In genomic region chr11:4626207-4627105, GRCh38 we compare ENCODE assay signal across 8 cellular contexts. TPM values are rescaled to one million over a fixed set of nuclear protein-coding genes. Genes with fewer than 3 reads are reported as not detected.
A peak's percentile ranks its signal among the peaks of the same experiment; 100 is the strongest.
DNase-seq lines count a peak whose midpoint lies in the region; ATAC-seq and TF ChIP-seq lines count a peak whose summit lies in the region.

No MANE protein-coding gene starts in this region.

- no peak overlapping the region for H3K4me3 Mint-ChIP-seq in T-cell
- no peak overlapping the region for H3K4me3 Mint-ChIP-seq in activated T-cell treated with anti-CD3 and anti-CD28 coated beads, Interleukin-2, amount 50 U/mL, for 4 hours

- no peak for TF ChIP-seq CTCF in HEK293 (tag by site-specific recombination; IDR thresholded peaks at IDR 0.05)
- TF ChIP-seq CTCF in dorsolateral prefrontal cortex (IDR thresholded peaks at IDR 0.05 in 54 of 56, conservative IDR thresholded peaks at IDR 0.05 in 2 of 56; ENCODE audit: low read depth in 1 of 56, partially characterized antibody in 56 of 56), result peak in 55 of 56 donors; percentile 17 to 63 (median 50)
- TF ChIP-seq CTCF in uterus (IDR thresholded peaks at IDR 0.05), result peak; percentile 31 to 46 (median 40)

- DNase-seq in DMS79 (lab: John Stamatoyannopoulos, UW), result peak; percentile 59
- DNase-seq in NCI-H2029 treated with DMSO at 0.1 percent for 48 hours (lab: John Stamatoyannopoulos, UW), result peak; percentile 82
- DNase-seq in T-cell, result peak in 20 of 34 experiments; percentile 5 to 43 (median 16)
- peak in 3 of 10 donors; percentile 31 to 88 (median 70) for DNase-seq in dorsolateral prefrontal cortex
- peak; percentile 22 for DNase-seq in midbrain (lab: John Stamatoyannopoulos, UW)
- DNase-seq in uterus, result peak; percentile 23 to 32
- DNase-seq in activated T-cell treated with anti-CD3 and anti-CD28 coated beads, Interleukin-2, amount 50 U/mL, for 4 hours, result no peak

- H3K36me3 Mint-ChIP-seq in T-cell, result peaks cover 8% of the 10 kb centered on the region
- peaks cover 4% of the 10 kb centered on the region for H3K36me3 Mint-ChIP-seq in activated T-cell treated with anti-CD3 and anti-CD28 coated beads, Interleukin-2, amount 50 U/mL, for 4 hours (ENCODE audit: insufficient read depth)

- H3K9me3 ChIP-seq in HEK293 (ENCODE audit: control insufficient read depth, insufficient read depth, low read depth, low read length) (no peaks in the 10 kb centered on the region), uterus (no peaks in the 10 kb centered on the region)

- H3K27me3 Mint-ChIP-seq in T-cell, result peaks cover 39 to 46% of the 10 kb centered on the region in 2 donors
- H3K27me3 Mint-ChIP-seq in activated T-cell treated with anti-CD3 and anti-CD28 coated beads, Interleukin-2, amount 50 U/mL, for 4 hours (ENCODE audit: low read depth), result peaks cover 42% of the 10 kb centered on the region

- POLR2A ChIA-PET in HEK293 (lab: Yijun Ruan, JAX), result interaction anchor here (1.4 kb wide), 1 partner anchor 19 kb away, joined by 4 read pairs; the partner anchor contains the start of gene TRIM68
- POLR2A ChIA-PET in T-cell (lab: Charles Lee), result no interaction called here

- H3K36me3 ChIP-seq in HEK293 (ENCODE audit: control insufficient read depth in 2 of 2, insufficient read depth in 1 of 2, low read length in 2 of 2) (no peaks in the 10 kb centered on the region), uterus (no peaks in the 10 kb centered on the region)

- ATAC-seq in T-cell (replicated peaks in 1 of 4), result no peak
- ATAC-seq in activated T-cell treated with anti-CD3 and anti-CD28 coated beads, Interleukin-2, amount 50 U/mL, for 4 hours, result no peak

- H3K4me3 ChIP-seq in HEK293 (ENCODE audit: low read depth, low read length) (no peak overlapping the region), dorsolateral prefrontal cortex (no peak overlapping the region), uterus (no peak overlapping the region)

- no peak overlapping the region for H3K27ac Mint-ChIP-seq in T-cell

- peaks cover 0 to 12% (median 0%) of the 10 kb centered on the region in 45 donors for H3K27me3 ChIP-seq in dorsolateral prefrontal cortex
- H3K27me3 ChIP-seq in uterus, result no peaks in the 10 kb centered on the region

- peaks cover 8 to 17% (median 14%) of the 10 kb centered on the region in 3 donors for H3K9me3 Mint-ChIP-seq in T-cell
- peaks cover 15% of the 10 kb centered on the region for H3K9me3 Mint-ChIP-seq in activated T-cell treated with anti-CD3 and anti-CD28 coated beads, Interleukin-2, amount 50 U/mL, for 4 hours

- H3K27ac ChIP-seq in HEK293 (ENCODE audit: extremely low read depth, low read depth, low read length), result no peak overlapping the region
- peak overlapping the region in 1 of 59 donors; percentile 12 for H3K27ac ChIP-seq in dorsolateral prefrontal cortex
- no peak overlapping the region for H3K27ac ChIP-seq in uterus

- TF ChIP-seq POLR2A in uterus (IDR thresholded peaks at IDR 0.05), result no peak

- H3K4me1 Mint-ChIP-seq in T-cell, result no peaks in the 10 kb centered on the region
- H3K4me1 Mint-ChIP-seq in activated T-cell treated with anti-CD3 and anti-CD28 coated beads, Interleukin-2, amount 50 U/mL, for 4 hours (ENCODE audit: low read depth), result no peaks in the 10 kb centered on the region

- CTCF ChIA-PET in HEK293 (lab: Yijun Ruan, JAX) (interaction anchor here (0.5 to 4.8 kb wide), 32 partner anchors 9 to 1723 kb away, joined by 3 to 42 read pairs (median 3); partner anchors contain the start of genes OR51D1, OR51F2, TRIM21 and TRIM68), T-cell (lab: Charles Lee) (interaction anchor here (0.7 to 2.7 kb wide), 2 partner anchors 10 to 1496 kb away, joined by 3 to 13 read pairs; partner anchors contain the start of gene OR51D1 (in 1 of the 2))

- H3K4me1 ChIP-seq in HEK293 (ENCODE audit: control insufficient read depth, insufficient read depth, low read length) (no peaks in the 10 kb centered on the region), uterus (no peaks in the 10 kb centered on the region)

- intact Hi-C loops in dorsolateral prefrontal cortex (cut with DNase I), result no loop called here
- intact Hi-C loops in uterus (cut with DNase I; ENCODE audit: low total_unique reads), result no loop called here

TF ChIP-seq in HEK293, 187 proteins besides CTCF, POLR2A, EP300 and RAD21:
- no peak for TF ChIP-seq ZNF184 (tag by site-specific recombination; IDR thresholded peaks at IDR 0.05)
- TF ChIP-seq ZNF311 (tag by site-specific recombination; IDR thresholded peaks at IDR 0.05; ENCODE audit: borderline replicate concordance), result no peak
- no peak for TF ChIP-seq ZNF16 (tag by site-specific recombination; IDR thresholded peaks at IDR 0.05; ENCODE audit: low read depth)
- TF ChIP-seq ZFP37 (tag by site-specific recombination; IDR thresholded peaks at IDR 0.05), result no peak
- TF ChIP-seq ZNF324 (tag by site-specific recombination; IDR thresholded peaks at IDR 0.05), result no peak
- peak; percentile 78 for TF ChIP-seq ZNF2 (tag by site-specific recombination; IDR thresholded peaks at IDR 0.05)
- TF ChIP-seq ZNF660 (tag by site-specific recombination; IDR thresholded peaks at IDR 0.05), result 0 out of 2 replicates have a peak, but pooled peaks have one; percentile 32
- TF ChIP-seq ZBTB44 (tag by site-specific recombination; IDR thresholded peaks at IDR 0.05), result no peak
- TF ChIP-seq MEIS1 (CRISPR knock-in tag; IDR thresholded peaks at IDR 0.05; ENCODE audit: borderline replicate concordance), result no peak
- TF ChIP-seq ZBTB26 (tag by site-specific recombination; optimal IDR thresholded peaks at IDR 0.05), result no peak
- no peak for TF ChIP-seq PRDM1 (tag by site-specific recombination; IDR thresholded peaks at IDR 0.05)
- TF ChIP-seq ZNF24 (tag by site-specific recombination; IDR thresholded peaks at IDR 0.05), result no peak
- no peak for TF ChIP-seq ZSCAN30 (tag by site-specific recombination; IDR thresholded peaks at IDR 0.05)
- no peak for TF ChIP-seq ZNF600 (tag by site-specific recombination; IDR thresholded peaks at IDR 0.05)
- TF ChIP-seq ZNF19 (tag by site-specific recombination; IDR thresholded peaks at IDR 0.05; ENCODE audit: low read depth), result no peak
- no peak for TF ChIP-seq OSR2 (tag by site-specific recombination; IDR thresholded peaks at IDR 0.05)
- no peak for TF ChIP-seq OVOL3 (tag by site-specific recombination; IDR thresholded peaks at IDR 0.05)
- peak; percentile 91 for TF ChIP-seq ZNF654 (tag by site-specific recombination; IDR thresholded peaks at IDR 0.05; ENCODE audit: low read depth)
TF ChIP-seq in HEK293: peak in this region for 3.

RNA-seq across cellular contexts. Expression of gene OR51D1, which starts 10.8 kb away (rescaled TPM):
- total RNA-seq in T-cell (not detected), dorsolateral prefrontal cortex (not detected), uterus (not detected)
- total RNA-seq in activated T-cell treated with anti-CD3 and anti-CD28 coated beads, Interleukin-2, amount 50 U/mL, for 4 hours, result not detected

RNA-seq across cellular contexts. Expression of gene OR51E1, which starts 17.3 kb away (rescaled TPM):
- total RNA-seq in T-cell (not detected), dorsolateral prefrontal cortex (1 to 10 TPM in 1 of 120 experiments, under 1 TPM in 32, not detected in 87; 0.12 to 1.1 (median 0.20) TPM), uterus (1 to 10 TPM in 2 of 4 donors, under 1 TPM in 1, not detected in 1; 0.26 to 1.4 (median 1.0) TPM)
- not detected for total RNA-seq in activated T-cell treated with anti-CD3 and anti-CD28 coated beads, Interleukin-2, amount 50 U/mL, for 4 hours

RNA-seq across cellular contexts. Expression of gene TRIM68, which starts 18.4 kb away (rescaled TPM):
- 10 to 100 TPM in 3 of 5 donors, 1 to 10 TPM in 2; 7.6 to 22.0 (median 17.4) TPM for total RNA-seq in T-cell
- 10 to 100 TPM; 10.8 to 22.9 (median 16.2) TPM for total RNA-seq in dorsolateral prefrontal cortex
- total RNA-seq in uterus, result 10 to 100 TPM in 3 of 4 donors, 1 to 10 TPM in 1; 9.0 to 22.7 (median 13.3) TPM
- 1 to 10 TPM; 7.7 to 8.6 (median 8.1) TPM for total RNA-seq in activated T-cell treated with anti-CD3 and anti-CD28 coated beads, Interleukin-2, amount 50 U/mL, for 4 hours

RNA-seq across cellular contexts. Expression of gene OR52I1, which starts 32.6 kb away (rescaled TPM):
- total RNA-seq in T-cell (not detected), dorsolateral prefrontal cortex (under 1 TPM in 11 of 120 experiments, not detected in 109; 0.16 to 0.43 (median 0.21) TPM), uterus (not detected)
- total RNA-seq in activated T-cell treated with anti-CD3 and anti-CD28 coated beads, Interleukin-2, amount 50 U/mL, for 4 hours, result not detected

RNA-seq across cellular contexts. Expression of gene OR52I2, which starts 44.9 kb away (rescaled TPM):
- total RNA-seq in T-cell (not detected), dorsolateral prefrontal cortex (not detected), uterus (not detected)
- not detected for total RNA-seq in activated T-cell treated with anti-CD3 and anti-CD28 coated beads, Interleukin-2, amount 50 U/mL, for 4 hours
